ENCODE assay signal across 1 cellular context in the genomic region with DNA sequence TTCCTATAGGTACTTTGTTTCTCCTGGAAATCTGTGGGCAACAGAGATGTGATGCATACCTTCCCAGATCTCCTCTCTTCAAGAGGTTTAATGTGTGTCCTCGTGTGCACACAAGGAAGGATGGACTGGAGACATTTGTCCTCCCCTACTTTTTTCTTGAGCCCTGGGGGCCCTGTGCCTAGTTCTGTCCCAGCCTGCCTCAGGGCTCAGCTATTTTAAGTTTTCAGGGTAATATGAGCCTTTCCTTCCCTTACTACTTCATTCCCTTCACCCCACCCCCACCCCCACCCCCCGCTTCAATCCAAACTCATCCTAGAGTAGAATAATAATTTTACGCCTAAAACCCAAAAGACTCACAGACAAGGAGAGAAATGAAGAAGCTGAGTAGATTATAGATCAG.
TF ChIP-seq lines count a peak whose summit lies in the region.

No MANE protein-coding gene starts in this region.

TF ChIP-seq in IMR-90, 13 proteins besides CTCF, POLR2A, EP300 and RAD21:
- TF ChIP-seq RFX5 (IDR thresholded peaks at IDR 0.05; ENCODE audit: low read depth, low read length) (no peak), NFE2L2 (IDR thresholded peaks at IDR 0.05; ENCODE audit: low read depth, low read length) (no peak), BHLHE40 (IDR thresholded peaks at IDR 0.05; ENCODE audit: low read depth, low read length) (no peak), SMC3 (IDR thresholded peaks at IDR 0.05; ENCODE audit: low read depth, low read length) (no peak), CEBPB (IDR thresholded peaks at IDR 0.05; ENCODE audit: low read depth, low read length) (no peak), FOS (IDR thresholded peaks at IDR 0.05; ENCODE audit: low read depth, low read length) (no peak)
